Comparison of ENCODE assay signal across 29 cellular contexts in the genomic region with DNA sequence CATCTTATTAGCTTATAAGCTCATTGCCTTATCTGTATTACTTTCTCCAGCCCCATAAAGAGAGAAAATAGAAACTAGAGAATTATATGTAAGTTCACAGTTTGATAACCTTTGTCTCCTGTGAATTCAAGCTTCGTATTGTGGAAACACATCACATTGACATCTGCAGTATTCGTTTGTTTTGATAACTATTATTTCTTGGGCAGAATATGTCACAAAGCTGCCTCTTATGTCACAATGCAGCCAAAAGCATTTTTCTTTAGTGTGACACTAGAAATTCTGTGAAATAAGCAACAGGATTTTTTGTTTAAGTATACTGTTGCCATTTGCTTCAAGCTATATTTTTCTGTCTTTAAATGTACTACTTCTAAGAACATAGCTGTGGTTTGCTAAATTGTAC.
"Had no signal": no experiment of that assay in that cellular context is flagged by ENCODE, and none has a peak within 500 bp of the region (broad histone marks: within the 10 kb centered on the region; RNA-seq: fewer than 3 reads in every experiment).

No MANE protein-coding gene starts in this region.

- H3K27me3 ChIP-seq: colonic mucosa, esophagus muscularis mucosa, neural progenitor cell, testis, tibial artery had no signal

- H3K27me3 Mint-ChIP-seq: dendritic cell treated with granulocyte-macrophage colony-stimulating factor and Interleukin-4, amounts not matched to agents 40 ng/mL and 50 ng/mL, for 4 days; memory B cell; naive B cell; progenitor cell of endocrine pancreas; type B pancreatic cell had no signal

- H3K9me3 ChIP-seq: colonic mucosa, esophagus muscularis mucosa, mucosa of descending colon, testis, tibial artery had no signal

- H3K27ac Mint-ChIP-seq: dendritic cell treated with granulocyte-macrophage colony-stimulating factor and Interleukin-4, amounts not matched to agents 40 ng/mL and 50 ng/mL, for 4 days; endodermal cell; immature natural killer cell; memory B cell; mesothelial cell of epicardium; naive B cell; natural killer cell treated with Interleukin-12 subunit alpha and Interleukin-12 subunit beta and Interleukin-15 and Interleukin-18, amount 100 ng/mL, for 72 hours; neural progenitor cell; progenitor cell of endocrine pancreas; stimulated activated effector memory CD8-positive, alpha-beta T cell treated with anti-CD3 and anti-CD28 coated beads, Interleukin-12 subunit alpha, Interleukin-12 subunit beta, amount 100 ng/mL, for 72 hours; type B pancreatic cell had no signal

- H3K36me3 Mint-ChIP-seq: immature natural killer cell; memory B cell; mesothelial cell of epicardium; naive B cell; natural killer cell treated with Interleukin-12 subunit alpha and Interleukin-12 subunit beta and Interleukin-15 and Interleukin-18, amount 100 ng/mL, for 72 hours; stimulated activated effector memory CD8-positive, alpha-beta T cell treated with anti-CD3 and anti-CD28 coated beads, Interleukin-12 subunit alpha, Interleukin-12 subunit beta, amount 100 ng/mL, for 72 hours; type B pancreatic cell had no signal

- H3K4me1 ChIP-seq: colonic mucosa, esophagus muscularis mucosa, neural progenitor cell, parathyroid adenoma, testis had no signal

- H3K4me2 ChIP-seq: neural progenitor cell had no signal

- H3K27ac ChIP-seq: colonic mucosa, esophagus muscularis mucosa, neural progenitor cell, parathyroid adenoma, testis, tibial artery had no signal

- H2AFZ ChIP-seq: neural progenitor cell, parathyroid adenoma had no signal

- DNase-seq: colonic mucosa; effector CD8-positive, alpha-beta T cell; endodermal cell; foreskin melanocyte; hypothalamus; immature natural killer cell; islet precursor cell; kidney glomerular epithelial cell; mucosa of descending colon; naive B cell; stimulated activated CD4-positive, alpha-beta T cell treated with anti-CD3 and anti-CD28 coated beads, Interleukin-2, amount 100 ng/mL, for 24 hours; stimulated activated CD4-positive, alpha-beta T cell treated with anti-CD3 and anti-CD28 coated beads, Interleukin-4, amount 100 ng/mL, for 24 hours; stimulated activated naive CD4-positive, alpha-beta T cell treated with Interleukin-2 at 50 U/mL for 16 hours; substantia nigra; testis; tibial artery had no signal

- H3K9ac ChIP-seq: neural progenitor cell, parathyroid adenoma had no signal

- ATAC-seq: left lobe of liver; mucosa of descending colon; natural killer cell treated with Interleukin-12 subunit alpha and Interleukin-12 subunit beta and Interleukin-15 and Interleukin-18, amount 100 ng/mL, for 72 hours; sciatic nerve; stimulated activated effector memory CD8-positive, alpha-beta T cell treated with anti-CD3 and anti-CD28 coated beads, Interleukin-12 subunit alpha, Interleukin-12 subunit beta, amount 100 ng/mL, for 72 hours had no signal

- H3K79me2 ChIP-seq: parathyroid adenoma had no signal

- H3K9me3 Mint-ChIP-seq: dendritic cell treated with granulocyte-macrophage colony-stimulating factor and Interleukin-4, amounts not matched to agents 40 ng/mL and 50 ng/mL, for 4 days; endodermal cell; mesothelial cell of epicardium; natural killer cell treated with Interleukin-12 subunit alpha and Interleukin-12 subunit beta and Interleukin-15 and Interleukin-18, amount 100 ng/mL, for 72 hours; neural progenitor cell; stimulated activated effector memory CD8-positive, alpha-beta T cell treated with anti-CD3 and anti-CD28 coated beads, Interleukin-12 subunit alpha, Interleukin-12 subunit beta, amount 100 ng/mL, for 72 hours; type B pancreatic cell had no signal

- H3K4me3 Mint-ChIP-seq: dendritic cell treated with granulocyte-macrophage colony-stimulating factor and Interleukin-4, amounts not matched to agents 40 ng/mL and 50 ng/mL, for 4 days; endodermal cell; immature natural killer cell; memory B cell; mesothelial cell of epicardium; naive B cell; natural killer cell treated with Interleukin-12 subunit alpha and Interleukin-12 subunit beta and Interleukin-15 and Interleukin-18, amount 100 ng/mL, for 72 hours; neural progenitor cell; stimulated activated effector memory CD8-positive, alpha-beta T cell treated with anti-CD3 and anti-CD28 coated beads, Interleukin-12 subunit alpha, Interleukin-12 subunit beta, amount 100 ng/mL, for 72 hours; type B pancreatic cell had no signal

- H3K36me3 ChIP-seq: colonic mucosa, esophagus muscularis mucosa, neural progenitor cell, tibial artery had no signal

- H3K4me3 ChIP-seq: colonic mucosa, esophagus muscularis mucosa, lung, mucosa of descending colon, neural progenitor cell, testis, tibial artery had no signal

- H3K4me1 Mint-ChIP-seq: endodermal cell; immature natural killer cell; memory B cell; naive B cell; stimulated activated effector memory CD8-positive, alpha-beta T cell treated with anti-CD3 and anti-CD28 coated beads, Interleukin-12 subunit alpha, Interleukin-12 subunit beta, amount 100 ng/mL, for 72 hours had no signal
